In the genomic region with DNA sequence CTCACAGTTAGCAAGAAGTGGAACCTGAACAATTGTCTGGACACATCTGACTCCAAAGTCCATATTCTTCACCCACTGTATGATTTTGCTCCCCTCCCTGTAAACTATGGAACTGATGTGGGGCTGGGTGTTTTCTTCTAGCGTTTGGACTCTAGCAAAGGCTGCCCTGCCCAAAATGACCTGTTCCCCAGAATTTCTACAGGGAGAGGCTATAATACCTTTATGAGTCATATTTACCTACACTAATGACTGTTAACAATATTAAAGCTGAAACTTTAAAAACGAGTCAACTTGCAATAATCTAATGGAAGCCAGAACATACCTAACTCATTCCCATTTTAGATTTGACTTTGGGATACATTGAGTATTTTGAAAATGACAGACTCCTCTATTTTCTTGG, we compare ENCODE assay signal across 26 cellular contexts.
"Had no signal": no experiment of that assay in that cellular context is flagged by ENCODE, and none has a peak within 500 bp of the region (broad histone marks: within the 10 kb centered on the region; RNA-seq: fewer than 3 reads in every experiment).

No MANE protein-coding gene starts in this region.

- H3K27me3 ChIP-seq: esophagus muscularis mucosa, gastrocnemius medialis, neural progenitor cell, sigmoid colon, thyroid gland, upper lobe of right lung had no signal

- H3K4me3 Mint-ChIP-seq: activated naive CD4-positive, alpha-beta T cell treated with anti-CD3 and anti-CD28 coated beads, Interleukin-2, amount 50 U/mL, for 24 hours; brain; dendritic cell treated with granulocyte-macrophage colony-stimulating factor and Interleukin-4, amounts not matched to agents 40 ng/mL and 50 ng/mL, for 4 days; naive thymus-derived CD8-positive, alpha-beta T cell; neural progenitor cell; stimulated activated naive CD8-positive, alpha-beta T cell treated with anti-CD3 and anti-CD28 coated beads, Interleukin-15, Interleukin-2, amounts not matched to agents 100 ng/mL and 50 ng/mL, for 24 hours had no signal

- DNase-seq: activated CD4-positive, alpha-beta T cell treated with anti-CD3 and anti-CD28 coated beads for 1 hour; activated CD4-positive, alpha-beta T cell treated with anti-CD3 and anti-CD28 coated beads, Interleukin-2, amount 50 U/mL, for 1 hour; activated gamma-delta T cell treated with Interleukin-2 at 50 U/mL for 16 hours; activated T-cell treated with anti-CD3 and anti-CD28 coated beads, Interleukin-2, amount 50 U/mL, for 1 hour; aorta; caudate nucleus; effector CD8-positive, alpha-beta T cell; gastrocnemius medialis; head of caudate nucleus; islet precursor cell; left cardiac atrium; naive thymus-derived CD8-positive, alpha-beta T cell; retina; sigmoid colon; stimulated activated CD4-positive, alpha-beta T cell treated with anti-CD3 and anti-CD28 coated beads, Interleukin-2, amount 100 ng/mL, for 48 hours; stimulated activated CD8-positive, alpha-beta memory T cell treated with anti-CD3 and anti-CD28 coated beads, Interleukin-4, amount 100 ng/mL, for 48 hours; substantia nigra; T-helper 9 cell; thyroid gland; upper lobe of right lung had no signal

- H3K36me3 ChIP-seq: esophagus muscularis mucosa, gastrocnemius medialis, neural progenitor cell, sigmoid colon, thyroid gland, upper lobe of right lung had no signal

- H2AFZ ChIP-seq: neural progenitor cell had no signal

- H3K4me3 ChIP-seq: esophagus muscularis mucosa, gastrocnemius medialis, neural progenitor cell, sigmoid colon, thyroid gland, upper lobe of right lung had no signal

- ATAC-seq: gastrocnemius medialis; left cardiac atrium; naive thymus-derived CD8-positive, alpha-beta T cell; upper lobe of right lung had no signal

- H3K4me2 ChIP-seq: neural progenitor cell had no signal

- H3K27ac ChIP-seq: esophagus muscularis mucosa, gastrocnemius medialis, neural progenitor cell, sigmoid colon, thyroid gland, upper lobe of right lung had no signal

- H3K9me3 ChIP-seq: gastrocnemius medialis, thyroid gland, upper lobe of right lung had no signal

- H3K36me3 Mint-ChIP-seq: neural progenitor cell had no signal

- H3K27me3 Mint-ChIP-seq: activated naive CD4-positive, alpha-beta T cell treated with anti-CD3 and anti-CD28 coated beads, Interleukin-2, amount 50 U/mL, for 24 hours; dendritic cell treated with granulocyte-macrophage colony-stimulating factor and Interleukin-4, amounts not matched to agents 40 ng/mL and 50 ng/mL, for 4 days; naive thymus-derived CD8-positive, alpha-beta T cell; stimulated activated naive CD8-positive, alpha-beta T cell treated with anti-CD3 and anti-CD28 coated beads, Interleukin-15, Interleukin-2, amounts not matched to agents 100 ng/mL and 50 ng/mL, for 24 hours had no signal

- H3K27ac Mint-ChIP-seq: activated naive CD4-positive, alpha-beta T cell treated with anti-CD3 and anti-CD28 coated beads, Interleukin-2, amount 50 U/mL, for 24 hours; brain; dendritic cell treated with granulocyte-macrophage colony-stimulating factor and Interleukin-4, amounts not matched to agents 40 ng/mL and 50 ng/mL, for 4 days; naive thymus-derived CD8-positive, alpha-beta T cell; neural progenitor cell; stimulated activated naive CD8-positive, alpha-beta T cell treated with anti-CD3 and anti-CD28 coated beads, Interleukin-15, Interleukin-2, amounts not matched to agents 100 ng/mL and 50 ng/mL, for 24 hours had no signal

- H3K9ac ChIP-seq: neural progenitor cell had no signal

- H3K4me1 ChIP-seq: esophagus muscularis mucosa, gastrocnemius medialis, neural progenitor cell, sigmoid colon, thyroid gland, upper lobe of right lung had no signal
